1 cellular context compared by ENCODE assay signal in the genomic region with DNA sequence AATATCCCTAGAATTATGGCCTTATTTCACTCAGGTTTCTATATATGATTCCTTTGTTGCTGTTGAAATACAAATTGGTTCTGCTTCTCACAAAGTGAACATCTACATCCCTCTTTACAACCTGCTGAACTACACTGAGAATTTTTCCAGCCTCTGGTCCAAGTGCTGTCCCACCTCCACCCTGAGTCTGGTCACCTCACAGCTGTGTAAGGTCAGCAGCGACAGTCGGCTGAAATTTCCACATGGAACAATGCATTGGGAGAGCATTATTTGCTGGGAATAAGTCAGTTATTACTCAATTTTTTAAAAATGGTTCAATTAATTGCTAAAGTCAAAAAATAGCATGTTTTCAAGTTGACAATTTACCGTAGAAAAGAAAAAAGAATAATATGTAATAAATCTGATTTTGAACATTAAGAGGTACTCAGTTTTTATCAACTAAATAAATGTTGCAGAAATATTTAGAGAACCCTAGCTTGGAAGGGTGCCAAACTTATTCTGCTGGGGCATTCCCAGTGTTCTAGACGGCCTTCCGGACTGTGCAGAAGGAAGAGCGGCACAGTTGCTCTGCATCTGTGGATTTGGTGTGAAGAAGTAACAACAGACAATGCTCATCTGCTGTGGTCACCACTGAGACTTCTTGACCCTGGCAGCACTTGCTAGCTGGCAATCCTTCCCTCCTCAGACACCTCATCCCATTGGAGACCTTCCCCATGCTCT.
TF ChIP-seq lines count a peak whose summit lies in the region.

No MANE protein-coding gene starts in this region.

TF ChIP-seq in GM12878, 131 proteins besides CTCF, POLR2A, EP300 and RAD21 (continued from another document):
- TF ChIP-seq NKRF (conservative IDR thresholded peaks at IDR 0.05) (no peak), MEF2A (IDR thresholded peaks at IDR 0.05; ENCODE audit: insufficient read depth, low read depth, low read length) (no peak), KAT2A (conservative IDR thresholded peaks at IDR 0.05; ENCODE audit: control insufficient read depth, low read depth, low read length) (no peak), WRNIP1 (IDR thresholded peaks at IDR 0.05; ENCODE audit: borderline replicate concordance, low read depth, low read length) (no peak), JUND (IDR thresholded peaks at IDR 0.05; ENCODE audit: low read depth, low read length) (no peak), CHD1 (IDR thresholded peaks at IDR 0.05; ENCODE audit: low read depth, low read length) (no peak), FOXM1 (IDR thresholded peaks at IDR 0.05; ENCODE audit: low read depth, low read length) (no peak), POLR2AphosphoS5 (IDR thresholded peaks at IDR 0.05; ENCODE audit: low read length) (no peak), E4F1 (IDR thresholded peaks at IDR 0.05; ENCODE audit: borderline replicate concordance, partially characterized antibody) (no peak), RBBP5 (conservative IDR thresholded peaks at IDR 0.05) (no peak), SMAD5 (IDR thresholded peaks at IDR 0.05; ENCODE audit: low read depth) (no peak), SMC3 (IDR thresholded peaks at IDR 0.05; ENCODE audit: borderline replicate concordance, low read length) (no peak), TCF12 (IDR thresholded peaks at IDR 0.05; ENCODE audit: low read depth, low read length) (no peak), NR2C2 (IDR thresholded peaks at IDR 0.05; ENCODE audit: borderline replicate concordance, control insufficient read depth, insufficient read length, low read depth) (no peak), LARP7 (IDR thresholded peaks at IDR 0.05) (no peak)
- TF ChIP-seq, protein P1, sequence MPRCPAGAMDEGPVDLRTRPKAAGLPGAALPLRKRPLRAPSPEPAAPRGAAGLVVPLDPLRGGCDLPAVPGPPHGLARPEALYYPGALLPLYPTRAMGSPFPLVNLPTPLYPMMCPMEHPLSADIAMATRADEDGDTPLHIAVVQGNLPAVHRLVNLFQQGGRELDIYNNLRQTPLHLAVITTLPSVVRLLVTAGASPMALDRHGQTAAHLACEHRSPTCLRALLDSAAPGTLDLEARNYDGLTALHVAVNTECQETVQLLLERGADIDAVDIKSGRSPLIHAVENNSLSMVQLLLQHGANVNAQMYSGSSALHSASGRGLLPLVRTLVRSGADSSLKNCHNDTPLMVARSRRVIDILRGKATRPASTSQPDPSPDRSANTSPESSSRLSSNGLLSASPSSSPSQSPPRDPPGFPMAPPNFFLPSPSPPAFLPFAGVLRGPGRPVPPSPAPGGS (IDR thresholded peaks at IDR 0.05; ENCODE audit: borderline replicate concordance, insufficient read depth, low read depth, low read length, poor library complexity, severe bottlenecking): no peak
TF ChIP-seq in GM12878: peak in this region for 0.
